8 cellular contexts compared by ENCODE assay signal in genomic region chr6:41894366-41895299, GRCh38. TPM values are rescaled to one million over a fixed set of nuclear protein-coding genes. Genes with fewer than 3 reads are reported as not detected.
DNase-seq lines count a peak whose midpoint lies in the region; ATAC-seq and TF ChIP-seq lines count a peak whose summit lies in the region.

No MANE protein-coding gene starts in this region.

- H3K4me3 ChIP-seq in left ventricle myocardium inferior: peak overlapping the region; percentile 82

- no peaks in the 10 kb centered on the region for H3K9me3 ChIP-seq in KOPT-K1 (ENCODE audit: insufficient read depth, low read length, poor library complexity, severe bottlenecking)
- no peaks in the 10 kb centered on the region for H3K9me3 ChIP-seq in left ventricle myocardium inferior (replicated peaks)

- intact Hi-C loops in left ventricle myocardium inferior (cut with micrococcal nuclease) (no loop called here), sciatic nerve (cut with DNase I) (no loop called here)

- DNase-seq in GM10266 (ENCODE audit: extremely low spot score) (peak; percentile 23), left ventricle myocardium inferior (no peak), sciatic nerve (ENCODE audit: low spot score) (no peak), NOMO-1 treated with DMSO at 0.1 percent for 48 hours (lab: John Stamatoyannopoulos, UW; ENCODE audit: unreplicated experiment) (no peak), DMS153 (lab: John Stamatoyannopoulos, UW) (no peak)
- DNase-seq in activated CD8-positive, alpha-beta memory T cell treated with anti-CD3 and anti-CD28 coated beads, Interleukin-2, amount 50 U/mL, for 48 hours: peak; percentile 55

- TF ChIP-seq CTCF in GM10266 (IDR thresholded peaks at IDR 0.05; ENCODE audit: control insufficient read depth, insufficient read depth, low read depth, missing control alignments): no peak
- TF ChIP-seq CTCF in left ventricle myocardium inferior (IDR thresholded peaks at IDR 0.05; ENCODE audit: borderline replicate concordance): no peak

- H3K36me3 ChIP-seq in KOPT-K1 (ENCODE audit: insufficient read depth, low read length): peaks cover 21% of the 10 kb centered on the region
- no peaks in the 10 kb centered on the region for H3K36me3 ChIP-seq in left ventricle myocardium inferior

- H3K27ac ChIP-seq in KOPT-K1 (ENCODE audit: low read depth, low read length, poor library complexity, severe bottlenecking) (peak overlapping the region; percentile 89), left ventricle myocardium inferior (replicated peaks) (peak overlapping the region; percentile 83)

- H3K4me1 ChIP-seq in left ventricle myocardium inferior: peaks cover 30% of the 10 kb centered on the region

- peak; percentile 21 for ATAC-seq in GM21717 (IDR thresholded peaks at IDR 0.05; ENCODE audit: unreplicated experiment)
- peak; percentile 69 for ATAC-seq in sciatic nerve

- no peaks in the 10 kb centered on the region for H3K27me3 ChIP-seq in left ventricle myocardium inferior (ENCODE audit: low read depth)

RNA-seq across cellular contexts. Expression of gene USP49, which starts 0.5 kb away (rescaled TPM):
- total RNA-seq in left ventricle myocardium inferior (0.71 TPM), sciatic nerve (6.4 TPM)

RNA-seq across cellular contexts. Expression of gene MED20, which starts 26.3 kb away (rescaled TPM):
- 18.1 TPM for total RNA-seq in left ventricle myocardium inferior
- 14.6 TPM for total RNA-seq in sciatic nerve

RNA-seq across cellular contexts. Expression of gene BYSL, which starts 26.7 kb away (rescaled TPM):
- total RNA-seq in left ventricle myocardium inferior: 9.0 TPM
- total RNA-seq in sciatic nerve: 16.0 TPM

RNA-seq across cellular contexts. Expression of gene CCND3, which starts 47.0 kb away (rescaled TPM):
- total RNA-seq in left ventricle myocardium inferior (44.5 TPM), sciatic nerve (62.9 TPM)

Comparison
In these comparisons a context has a peak if more than half of its experiments do, and no peak if none do; other contexts are left out.
1. DNase-seq: peak in GM10266 (single experiment) and activated CD8-positive, alpha-beta memory T cell treated with anti-CD3 and anti-CD28 coated beads, Interleukin-2, amount 50 U/mL, for 48 hours (single experiment); none in left ventricle myocardium inferior (single experiment), sciatic nerve (single experiment), NOMO-1 treated with DMSO at 0.1 percent for 48 hours (single experiment) and DMS153 (single experiment).